25 cellular contexts compared by ENCODE assay signal in the genomic region with DNA sequence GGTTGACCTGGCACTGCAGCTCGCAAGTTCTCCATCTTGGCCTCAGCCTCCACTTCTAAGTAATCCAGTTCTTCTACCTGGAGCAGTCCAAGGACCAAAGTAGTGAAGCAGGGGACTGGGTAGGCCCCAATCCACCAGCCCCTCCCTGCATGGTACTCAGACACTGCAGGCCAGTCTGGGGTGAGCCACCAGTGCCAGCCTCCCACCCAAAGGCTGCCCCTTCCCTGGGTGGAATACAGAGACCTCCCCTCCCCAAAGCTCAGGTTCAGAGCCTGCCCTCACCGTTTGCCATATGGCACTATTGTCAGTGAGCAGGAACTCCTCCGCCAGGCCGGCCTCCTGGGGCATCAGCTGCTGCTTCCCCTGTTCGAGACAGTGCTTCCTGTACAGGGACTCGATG.
"Had no signal": no experiment of that assay in that cellular context is flagged by ENCODE, and none has a peak within 500 bp of the region (broad histone marks: within the 10 kb centered on the region; RNA-seq: fewer than 3 reads in every experiment).

No MANE protein-coding gene starts in this region.

- H3K27ac ChIP-seq: breast epithelium, epithelial cell of prostate, left ventricle myocardium inferior, skin epidermis, testis, transverse colon, WERI-Rb-1 had no signal

- H3K4me1 ChIP-seq: breast epithelium, testis had no signal

- H3K9me3 ChIP-seq: breast epithelium, left ventricle myocardium inferior, mucosa of descending colon, testis, transverse colon had no signal

- H3K9me3 Mint-ChIP-seq: dendritic cell treated with granulocyte-macrophage colony-stimulating factor and Interleukin-4, amounts not matched to agents 40 ng/mL and 50 ng/mL, for 4 days; nephron; T-helper 1 cell treated with Interleukin-12 subunit alpha and Interleukin-12 subunit beta and Interleukin-4 antibody, amounts not matched to agents 30 μg/mL and 1 μg/mL, for 36 hours had no signal

- H3K4me1 Mint-ChIP-seq: nephron had no signal

- H3K27me3 Mint-ChIP-seq: dendritic cell treated with granulocyte-macrophage colony-stimulating factor and Interleukin-4, amounts not matched to agents 40 ng/mL and 50 ng/mL, for 4 days had no signal

- H3K4me3 Mint-ChIP-seq: dendritic cell treated with granulocyte-macrophage colony-stimulating factor and Interleukin-4, amounts not matched to agents 40 ng/mL and 50 ng/mL, for 4 days; nephron; T-helper 1 cell treated with Interleukin-12 subunit alpha and Interleukin-12 subunit beta and Interleukin-4 antibody, amounts not matched to agents 30 μg/mL and 1 μg/mL, for 36 hours had no signal

- H3K27ac Mint-ChIP-seq: dendritic cell treated with granulocyte-macrophage colony-stimulating factor and Interleukin-4, amounts not matched to agents 40 ng/mL and 50 ng/mL, for 4 days; nephron; T-helper 1 cell treated with Interleukin-12 subunit alpha and Interleukin-12 subunit beta and Interleukin-4 antibody, amounts not matched to agents 30 μg/mL and 1 μg/mL, for 36 hours had no signal

- DNase-seq: activated CD4-positive, alpha-beta T cell treated with anti-CD3 and anti-CD28 coated beads for 48 hours; activated CD4-positive, alpha-beta T cell treated with anti-CD3 and anti-CD28 coated beads, Interleukin-2, amount 50 U/mL, for 48 hours; activated CD8-positive, alpha-beta memory T cell treated with anti-CD3 and anti-CD28 coated beads, Interleukin-2, amount 50 U/mL, for 48 hours; activated naive CD4-positive, alpha-beta T cell; activated T-cell treated with anti-CD3 and anti-CD28 coated beads, Interleukin-2, amount 50 U/mL, for 48 hours; central memory CD4-positive, alpha-beta T cell; islet precursor cell; left ventricle myocardium inferior; mucosa of descending colon; stimulated activated CD4-positive, alpha-beta T cell treated with anti-CD3 and anti-CD28 coated beads, Interleukin-1b, Interleukin-23, amount 100 ng/mL, for 48 hours; stimulated activated CD4-positive, alpha-beta T cell treated with anti-CD3 and anti-CD28 coated beads, Interleukin-4, amount 100 ng/mL, for 4 hours; SW 1271; T1000; testis; transverse colon; WERI-Rb-1 had no signal

- H3K27me3 ChIP-seq: breast epithelium, testis, transverse colon had no signal

- H3K4me3 ChIP-seq: breast epithelium, left ventricle myocardium inferior, lung, mucosa of descending colon, skin epidermis, testis, transverse colon had no signal

- ATAC-seq: activated CD4-positive, CD25-positive, alpha-beta regulatory T cell treated with anti-CD3 and anti-CD28 coated beads, Interleukin-2, amount 50 U/mL, for 24 hours; mucosa of descending colon; sciatic nerve had no signal
